Comparison of ENCODE assay signal across 1 cellular context in genomic region chr7:76108540-76109233, GRCh38.
A peak's percentile ranks its signal among the peaks of the same experiment; 100 is the strongest.
TF ChIP-seq lines count a peak whose summit lies in the region.

No MANE protein-coding gene starts in this region.

TF ChIP-seq in HepG2, 621 proteins besides CTCF, POLR2A, EP300 and RAD21 (continued from another document and continues in another):
- no peak for TF ChIP-seq ZBTB2 (CRISPR knock-in tag; IDR thresholded peaks at IDR 0.05; ENCODE audit: low read depth)
- TF ChIP-seq NONO (IDR thresholded peaks at IDR 0.05) = no peak
- TF ChIP-seq NONO (CRISPR knock-in tag; conservative IDR thresholded peaks at IDR 0.05) = no peak
- no peak for TF ChIP-seq NBN (conservative IDR thresholded peaks at IDR 0.05)
- peak; percentile 43 for TF ChIP-seq GABPA (IDR thresholded peaks at IDR 0.05; ENCODE audit: low read depth, low read length)
- peak; percentile 76 for TF ChIP-seq GABPA (CRISPR knock-in tag; IDR thresholded peaks at IDR 0.05; ENCODE audit: low read depth)
- TF ChIP-seq GMEB2 (CRISPR knock-in tag; IDR thresholded peaks at IDR 0.05; ENCODE audit: low read depth) = no peak
- TF ChIP-seq ZBTB38 (CRISPR knock-in tag; IDR thresholded peaks at IDR 0.05) = no peak
- TF ChIP-seq RARA (CRISPR knock-in tag; IDR thresholded peaks at IDR 0.05) = peak; percentile 30; the same call in 1 of the 2 replicates
- peak; percentile 36; the same call in 1 of the 2 replicates for TF ChIP-seq ZNF710 (CRISPR knock-in tag; IDR thresholded peaks at IDR 0.05; ENCODE audit: borderline replicate concordance)
- TF ChIP-seq SAP130 (CRISPR knock-in tag; IDR thresholded peaks at IDR 0.05; ENCODE audit: low read depth) = peak; percentile 84
- TF ChIP-seq ZC3H13 (CRISPR knock-in tag; IDR thresholded peaks at IDR 0.05) = no peak
- no peak for TF ChIP-seq SRSF4 (IDR thresholded peaks at IDR 0.05; ENCODE audit: low read depth, low read length, poor library complexity, severe bottlenecking)
- TF ChIP-seq RBFOX2 (IDR thresholded peaks at IDR 0.05; ENCODE audit: low read depth, low read length) = no peak
- peak; percentile 31; the same call in 1 of the 2 replicates for TF ChIP-seq HMG20A (CRISPR knock-in tag; IDR thresholded peaks at IDR 0.05; ENCODE audit: borderline replicate concordance)
- TF ChIP-seq ZNF512 (CRISPR knock-in tag; IDR thresholded peaks at IDR 0.05) = no peak
- no peak for TF ChIP-seq ZNF567 (CRISPR knock-in tag; IDR thresholded peaks at IDR 0.05; ENCODE audit: borderline replicate concordance)
- TF ChIP-seq ZNF713 (CRISPR knock-in tag; IDR thresholded peaks at IDR 0.05) = no peak
- peak; percentile 66; the same call in 1 of the 2 replicates for TF ChIP-seq ERF (CRISPR knock-in tag; IDR thresholded peaks at IDR 0.05)
- no peak for TF ChIP-seq ZFP37 (CRISPR knock-in tag; IDR thresholded peaks at IDR 0.05; ENCODE audit: borderline replicate concordance)
- TF ChIP-seq ZNF33A (CRISPR knock-in tag; IDR thresholded peaks at IDR 0.05; ENCODE audit: borderline replicate concordance) = no peak
- TF ChIP-seq ZNF501 (CRISPR knock-in tag; IDR thresholded peaks at IDR 0.05) = 0 out of 2 replicates have a peak, but pooled peaks have one; percentile 23
- peak; percentile 50; the same call in 1 of the 2 replicates for TF ChIP-seq ZNF564 (CRISPR knock-in tag; IDR thresholded peaks at IDR 0.05)
- peak; percentile 65 for TF ChIP-seq TEAD3 (CRISPR knock-in tag; optimal IDR thresholded peaks at IDR 0.05; ENCODE audit: borderline replicate concordance)
- TF ChIP-seq, protein P1, sequence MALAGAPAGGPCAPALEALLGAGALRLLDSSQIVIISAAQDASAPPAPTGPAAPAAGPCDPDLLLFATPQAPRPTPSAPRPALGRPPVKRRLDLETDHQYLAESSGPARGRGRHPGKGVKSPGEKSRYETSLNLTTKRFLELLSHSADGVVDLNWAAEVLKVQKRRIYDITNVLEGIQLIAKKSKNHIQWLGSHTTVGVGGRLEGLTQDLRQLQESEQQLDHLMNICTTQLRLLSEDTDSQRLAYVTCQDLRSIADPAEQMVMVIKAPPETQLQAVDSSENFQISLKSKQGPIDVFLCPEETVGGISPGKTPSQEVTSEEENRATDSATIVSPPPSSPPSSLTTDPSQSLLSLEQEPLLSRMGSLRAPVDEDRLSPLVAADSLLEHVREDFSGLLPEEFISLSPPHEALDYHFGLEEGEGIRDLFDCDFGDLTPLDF (CRISPR knock-in tag; IDR thresholded peaks at IDR 0.05) = no peak
- TF ChIP-seq ZSCAN9 (CRISPR knock-in tag; IDR thresholded peaks at IDR 0.05; ENCODE audit: borderline replicate concordance) = peak; percentile 75; the same call in 1 of the 2 replicates
- TF ChIP-seq RFXAP (CRISPR knock-in tag; IDR thresholded peaks at IDR 0.05; ENCODE audit: borderline replicate concordance) = no peak
- no peak for TF ChIP-seq TRAFD1 (CRISPR knock-in tag; IDR thresholded peaks at IDR 0.05; ENCODE audit: borderline replicate concordance)
- no peak for TF ChIP-seq BHLHE40 (IDR thresholded peaks at IDR 0.05; ENCODE audit: low read length)
- TF ChIP-seq, protein P2, sequence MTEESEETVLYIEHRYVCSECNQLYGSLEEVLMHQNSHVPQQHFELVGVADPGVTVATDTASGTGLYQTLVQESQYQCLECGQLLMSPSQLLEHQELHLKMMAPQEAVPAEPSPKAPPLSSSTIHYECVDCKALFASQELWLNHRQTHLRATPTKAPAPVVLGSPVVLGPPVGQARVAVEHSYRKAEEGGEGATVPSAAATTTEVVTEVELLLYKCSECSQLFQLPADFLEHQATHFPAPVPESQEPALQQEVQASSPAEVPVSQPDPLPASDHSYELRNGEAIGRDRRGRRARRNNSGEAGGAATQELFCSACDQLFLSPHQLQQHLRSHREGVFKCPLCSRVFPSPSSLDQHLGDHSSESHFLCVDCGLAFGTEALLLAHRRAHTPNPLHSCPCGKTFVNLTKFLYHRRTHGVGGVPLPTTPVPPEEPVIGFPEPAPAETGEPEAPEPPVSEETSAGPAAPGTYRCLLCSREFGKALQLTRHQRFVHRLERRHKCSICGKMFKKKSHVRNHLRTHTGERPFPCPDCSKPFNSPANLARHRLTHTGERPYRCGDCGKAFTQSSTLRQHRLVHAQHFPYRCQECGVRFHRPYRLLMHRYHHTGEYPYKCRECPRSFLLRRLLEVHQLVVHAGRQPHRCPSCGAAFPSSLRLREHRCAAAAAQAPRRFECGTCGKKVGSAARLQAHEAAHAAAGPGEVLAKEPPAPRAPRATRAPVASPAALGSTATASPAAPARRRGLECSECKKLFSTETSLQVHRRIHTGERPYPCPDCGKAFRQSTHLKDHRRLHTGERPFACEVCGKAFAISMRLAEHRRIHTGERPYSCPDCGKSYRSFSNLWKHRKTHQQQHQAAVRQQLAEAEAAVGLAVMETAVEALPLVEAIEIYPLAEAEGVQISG (CRISPR knock-in tag; IDR thresholded peaks at IDR 0.05) = peak; percentile 35; the same call in 1 of the 2 replicates
- TF ChIP-seq, protein P3, sequence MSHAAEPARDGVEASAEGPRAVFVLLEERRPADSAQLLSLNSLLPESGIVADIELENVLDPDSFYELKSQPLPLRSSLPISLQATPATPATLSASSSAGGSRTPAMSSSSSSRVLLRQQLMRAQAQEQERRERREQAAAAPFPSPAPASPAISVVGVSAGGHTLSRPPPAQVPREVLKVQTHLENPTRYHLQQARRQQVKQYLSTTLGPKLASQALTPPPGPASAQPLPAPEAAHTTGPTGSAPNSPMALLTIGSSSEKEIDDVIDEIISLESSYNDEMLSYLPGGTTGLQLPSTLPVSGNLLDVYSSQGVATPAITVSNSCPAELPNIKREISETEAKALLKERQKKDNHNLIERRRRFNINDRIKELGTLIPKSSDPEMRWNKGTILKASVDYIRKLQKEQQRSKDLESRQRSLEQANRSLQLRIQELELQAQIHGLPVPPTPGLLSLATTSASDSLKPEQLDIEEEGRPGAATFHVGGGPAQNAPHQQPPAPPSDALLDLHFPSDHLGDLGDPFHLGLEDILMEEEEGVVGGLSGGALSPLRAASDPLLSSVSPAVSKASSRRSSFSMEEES (CRISPR knock-in tag; IDR thresholded peaks at IDR 0.05) = no peak
- no peak for TF ChIP-seq AFF4 (CRISPR knock-in tag; IDR thresholded peaks at IDR 0.05)
- TF ChIP-seq PAWR (CRISPR knock-in tag; IDR thresholded peaks at IDR 0.05; ENCODE audit: borderline replicate concordance) = no peak
- TF ChIP-seq UBTF (CRISPR knock-in tag; IDR thresholded peaks at IDR 0.05) = peak; percentile 52
- no peak for TF ChIP-seq ZNF639 (CRISPR knock-in tag; conservative IDR thresholded peaks at IDR 0.05)
- no peak for TF ChIP-seq TP53 (CRISPR knock-in tag; conservative IDR thresholded peaks at IDR 0.05)
